ENCODE assay signal across 33 cellular contexts in genomic region chr17:79785017-79785899, GRCh38. TPM values are rescaled to one million over a fixed set of nuclear protein-coding genes. Genes with fewer than 3 reads are reported as not detected.
"Had no signal": no experiment of that assay in that cellular context is flagged by ENCODE, and none has a peak within 500 bp of the region (broad histone marks: within the 10 kb centered on the region; RNA-seq: fewer than 3 reads in every experiment).

No MANE protein-coding gene starts in this region.

- H3K9ac ChIP-seq: parathyroid adenoma had no signal

- H3K4me3 ChIP-seq: colonic mucosa, gastrocnemius medialis, left lung, lung, smooth muscle cell, suprapubic skin, transverse colon, upper lobe of right lung, uterus had no signal

- H3K36me3 ChIP-seq: colonic mucosa, gastrocnemius medialis, transverse colon, upper lobe of right lung, uterus had no signal

- H3K4me2 ChIP-seq: smooth muscle cell had no signal

- H2AFZ ChIP-seq: parathyroid adenoma had no signal

- ATAC-seq: esophagus mucosa; gastrocnemius medialis; left cardiac atrium; left lung; natural killer cell; sciatic nerve; stimulated activated naive CD8-positive, alpha-beta T cell treated with anti-CD3 and anti-CD28 coated beads, Interleukin-15, amount 100 ng/mL, for 72 hours; upper lobe of right lung had no signal

- H3K4me3 Mint-ChIP-seq: dendritic cell treated with granulocyte-macrophage colony-stimulating factor and Interleukin-4, amounts not matched to agents 40 ng/mL and 50 ng/mL, for 4 days; endodermal cell; memory B cell; natural killer cell; stimulated activated naive CD8-positive, alpha-beta T cell treated with anti-CD3 and anti-CD28 coated beads, Interleukin-15, amount 100 ng/mL, for 72 hours had no signal

- H3K4me1 ChIP-seq: parathyroid adenoma had no signal

- FAIRE-seq: keratinocyte had no signal

- H3K9me3 Mint-ChIP-seq: dendritic cell treated with granulocyte-macrophage colony-stimulating factor and Interleukin-4, amounts not matched to agents 40 ng/mL and 50 ng/mL, for 4 days; endodermal cell; memory B cell; natural killer cell; stimulated activated naive CD8-positive, alpha-beta T cell treated with anti-CD3 and anti-CD28 coated beads, Interleukin-15, amount 100 ng/mL, for 72 hours had no signal

- H3K27ac Mint-ChIP-seq: dendritic cell treated with granulocyte-macrophage colony-stimulating factor and Interleukin-4, amounts not matched to agents 40 ng/mL and 50 ng/mL, for 4 days; endodermal cell; memory B cell; natural killer cell; progenitor cell of endocrine pancreas; stimulated activated naive CD8-positive, alpha-beta T cell treated with anti-CD3 and anti-CD28 coated beads, Interleukin-15, amount 100 ng/mL, for 72 hours had no signal

- H3K36me3 Mint-ChIP-seq: memory B cell, natural killer cell had no signal

- H3K79me2 ChIP-seq: parathyroid adenoma had no signal

- DNase-seq: colonic mucosa; effector CD8-positive, alpha-beta T cell; endodermal cell; foreskin fibroblast; gastrocnemius medialis; head of caudate nucleus; left cardiac atrium; left lung; natural killer cell; occipital lobe; stimulated activated CD4-positive, alpha-beta T cell treated with anti-CD3 and anti-CD28 coated beads, Interleukin-12 subunit alpha, Interleukin-12 subunit beta, amount 100 ng/mL, for 4 hours; stimulated activated CD4-positive, alpha-beta T cell treated with anti-CD3 and anti-CD28 coated beads, Interleukin-1b, Interleukin-23, amount 100 ng/mL, for 48 hours; stimulated activated CD4-positive, alpha-beta T cell treated with anti-CD3 and anti-CD28 coated beads, Interleukin-4, amount 100 ng/mL, for 1 hour; stimulated activated CD8-positive, alpha-beta memory T cell treated with anti-CD3 and anti-CD28 coated beads, Interleukin-4, amount 100 ng/mL, for 48 hours; stimulated activated naive CD4-positive, alpha-beta T cell; stimulated activated naive CD8-positive, alpha-beta T cell treated with anti-CD3 and anti-CD28 coated beads, Interleukin-15, amount 100 ng/mL, for 72 hours; transverse colon; upper lobe of right lung; uterus had no signal

- H3K27ac ChIP-seq: colonic mucosa, epithelial cell of prostate, gastrocnemius medialis, left lung, parathyroid adenoma, suprapubic skin, transverse colon, upper lobe of right lung, uterus had no signal

- H3K9me3 ChIP-seq: colonic mucosa, gastrocnemius medialis, left lung, suprapubic skin, transverse colon, upper lobe of right lung, uterus had no signal

RNA-seq across cellular contexts. Expression of gene ENPP7, which starts 54.5 kb away (rescaled TPM):
- total RNA-seq: cerebellum, colonic mucosa, endodermal cell, esophagus mucosa, gastrocnemius medialis, glomerular endothelial cell, left cardiac atrium, mononuclear cell, occipital lobe, progenitor cell of endocrine pancreas, sciatic nerve, smooth muscle cell, suprapubic skin, upper lobe of right lung, uterus had no signal
- polyA plus RNA-seq: keratinocyte, lung, smooth muscle cell had no signal
